Comparison of ENCODE assay signal across 8 cellular contexts in genomic region chr2:104412384-104412783, GRCh38.
DNase-seq lines count a peak whose midpoint lies in the region; ATAC-seq and TF ChIP-seq lines count a peak whose summit lies in the region.

No MANE protein-coding gene starts in this region.

- peaks cover 8% of the 10 kb centered on the region for H3K9me3 Mint-ChIP-seq in stimulated activated effector memory CD8-positive, alpha-beta T cell treated with anti-CD3 and anti-CD28 coated beads, Interleukin-12 subunit alpha, Interleukin-12 subunit beta, amount 100 ng/mL, for 72 hours

- ATAC-seq in HG03280 (IDR thresholded peaks at IDR 0.05; ENCODE audit: unreplicated experiment) (peak; percentile 57), GM18498 (IDR thresholded peaks at IDR 0.05; ENCODE audit: unreplicated experiment) (no peak)
- ATAC-seq in stimulated activated effector memory CD8-positive, alpha-beta T cell treated with anti-CD3 and anti-CD28 coated beads, Interleukin-12 subunit alpha, Interleukin-12 subunit beta, amount 100 ng/mL, for 72 hours: no peak

- peak; percentile 20 for DNase-seq in AG10803 (ENCODE audit: low read depth)
- peak; percentile 12 to 37 for DNase-seq in activated CD4-positive, alpha-beta T cell treated with anti-CD3 and anti-CD28 coated beads, Interleukin-2, amount 50 U/mL, for 48 hours
- peak; percentile 84 for DNase-seq in medulla oblongata (ENCODE audit: extremely low spot score)
- DNase-seq in stimulated activated effector memory CD8-positive, alpha-beta T cell treated with anti-CD3 and anti-CD28 coated beads, Interleukin-12 subunit alpha, Interleukin-12 subunit beta, amount 100 ng/mL, for 72 hours (ENCODE audit: low spot score in 2 of 2): no peak
- DNase-seq in SK-N-DZ (ENCODE audit: low spot score): no peak

- H3K27ac Mint-ChIP-seq in stimulated activated effector memory CD8-positive, alpha-beta T cell treated with anti-CD3 and anti-CD28 coated beads, Interleukin-12 subunit alpha, Interleukin-12 subunit beta, amount 100 ng/mL, for 72 hours: no peak overlapping the region

- TF ChIP-seq CTCF in AG10803 (conservative IDR thresholded peaks at IDR 0.05; ENCODE audit: low read length) (peak; percentile 69), GM12873 (IDR thresholded peaks at IDR 0.05; ENCODE audit: insufficient read depth, low read depth, low read length, missing control alignments) (peak; percentile 73)

- no peak overlapping the region for H3K4me3 ChIP-seq in AG10803 (ENCODE audit: low read length)

- no peak overlapping the region for H3K4me3 Mint-ChIP-seq in stimulated activated effector memory CD8-positive, alpha-beta T cell treated with anti-CD3 and anti-CD28 coated beads, Interleukin-12 subunit alpha, Interleukin-12 subunit beta, amount 100 ng/mL, for 72 hours

- H3K36me3 Mint-ChIP-seq in stimulated activated effector memory CD8-positive, alpha-beta T cell treated with anti-CD3 and anti-CD28 coated beads, Interleukin-12 subunit alpha, Interleukin-12 subunit beta, amount 100 ng/mL, for 72 hours: no peaks in the 10 kb centered on the region

- H3K4me1 Mint-ChIP-seq in stimulated activated effector memory CD8-positive, alpha-beta T cell treated with anti-CD3 and anti-CD28 coated beads, Interleukin-12 subunit alpha, Interleukin-12 subunit beta, amount 100 ng/mL, for 72 hours: no peaks in the 10 kb centered on the region

Comparison
In these comparisons a context has a peak if more than half of its experiments do, and no peak if none do; other contexts are left out.
1. DNase-seq: peak in AG10803 (single experiment), activated CD4-positive, alpha-beta T cell treated with anti-CD3 and anti-CD28 coated beads, Interleukin-2, amount 50 U/mL, for 48 hours (2 of 2) and medulla oblongata (single experiment); none in stimulated activated effector memory CD8-positive, alpha-beta T cell treated with anti-CD3 and anti-CD28 coated beads, Interleukin-12 subunit alpha, Interleukin-12 subunit beta, amount 100 ng/mL, for 72 hours (0 of 2) and SK-N-DZ (single experiment).